In the genomic region with DNA sequence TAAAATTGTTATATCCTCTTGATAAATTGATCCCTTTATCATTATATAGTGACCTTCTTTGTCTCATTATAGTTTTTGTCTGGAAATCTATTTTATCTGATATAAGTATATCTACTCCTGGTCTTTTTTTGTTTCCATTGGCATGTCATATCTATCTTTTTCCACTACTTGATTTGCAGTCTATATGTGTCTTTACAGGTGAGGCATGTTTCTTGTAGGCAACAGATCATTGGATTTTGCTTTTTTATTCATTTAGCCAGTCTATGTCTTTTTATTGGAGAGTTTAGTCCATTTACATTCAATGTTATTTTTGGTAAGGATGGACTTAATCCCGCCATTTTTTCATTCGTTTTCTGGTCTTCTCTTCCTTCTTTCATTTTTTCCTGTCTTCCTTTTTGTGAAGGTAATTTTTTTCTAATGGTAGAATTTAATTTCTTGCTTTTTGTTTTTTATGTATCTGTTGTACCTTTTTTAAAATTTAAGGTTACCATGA, we compare ENCODE assay signal across 24 cellular contexts.
"Had no signal": no experiment of that assay in that cellular context is flagged by ENCODE, and none has a peak within 500 bp of the region (broad histone marks: within the 10 kb centered on the region; RNA-seq: fewer than 3 reads in every experiment).

No MANE protein-coding gene starts in this region.

- DNase-seq: dermis blood vessel endothelial cell; dorsolateral prefrontal cortex; effector CD4-positive, alpha-beta T cell; effector memory CD4-positive, alpha-beta T cell; esophagus squamous epithelium; foreskin fibroblast; foreskin melanocyte; gastrocnemius medialis; glutamatergic neuron; head of caudate nucleus; heart right ventricle; hippocampal formation; left cardiac atrium; left lung; left ventricle myocardium superior; lower lobe of right lung; mesenchymal stem cell; midbrain; naive thymus-derived CD4-positive, alpha-beta T cell had no signal

- H3K4me3 ChIP-seq: coronary artery, dorsolateral prefrontal cortex, esophagus squamous epithelium, gastrocnemius medialis, heart right ventricle, left lung, lower lobe of right lung had no signal

- H3K4me1 ChIP-seq: esophagus squamous epithelium, gastrocnemius medialis, heart right ventricle, left lung, lower lobe of right lung had no signal

- H3K27ac ChIP-seq: coronary artery, dorsolateral prefrontal cortex, esophagus squamous epithelium, gastrocnemius medialis, heart right ventricle, left lung, lower lobe of right lung had no signal

- FAIRE-seq: colon, endothelial cell of umbilical vein, islet of Langerhans, keratinocyte had no signal

- H3K36me3 ChIP-seq: esophagus squamous epithelium, gastrocnemius medialis, heart right ventricle, left lung, lower lobe of right lung had no signal

- H3K27me3 ChIP-seq: dorsolateral prefrontal cortex, heart right ventricle, left lung had no signal

- H3K4me1 Mint-ChIP-seq: naive thymus-derived CD4-positive, alpha-beta T cell had no signal

- H3K27ac Mint-ChIP-seq: naive thymus-derived CD4-positive, alpha-beta T cell had no signal

- H3K4me3 Mint-ChIP-seq: naive thymus-derived CD4-positive, alpha-beta T cell had no signal

- ATAC-seq: gastrocnemius medialis; heart right ventricle; left cardiac atrium; left lung; left ventricle myocardium superior; lower lobe of right lung; naive thymus-derived CD4-positive, alpha-beta T cell had no signal
